Comparison of ENCODE assay signal across 13 cellular contexts in genomic region chr17:28920191-28920590, GRCh38.
"Had no signal": no experiment of that assay in that cellular context is flagged by ENCODE, and none has a peak within 500 bp of the region (broad histone marks: within the 10 kb centered on the region; RNA-seq: fewer than 3 reads in every experiment).

No MANE protein-coding gene starts in this region.

- H3K4me1 ChIP-seq: colonic mucosa, thyroid gland had no signal

- ATAC-seq: gastroesophageal sphincter, left lung, right cardiac atrium, SK-N-SH treated with all-trans-retinoic acid at 6 μM for 48 hours had no signal

- H3K9me3 Mint-ChIP-seq: activated T-helper 2 cell treated with anti-CD3 and anti-CD28 coated beads, Interferon-gamma antibody, Interleukin-2, Interleukin-4, amounts not matched to agents 10 μg/mL and 5 μg/mL and 100 μg/mL, durations not matched to agents 14 hours and 24 hours and 36 hours had no signal

- H3K4me3 ChIP-seq: cardiac muscle cell, colonic mucosa, gastroesophageal sphincter, left lung, smooth muscle cell, thyroid gland, vagina had no signal

- H3K9me3 ChIP-seq: colonic mucosa, gastroesophageal sphincter, left lung, thyroid gland, vagina had no signal

- H3K27me3 ChIP-seq: cardiac muscle cell, colonic mucosa, gastroesophageal sphincter, left lung, thyroid gland, vagina had no signal

- H3K27ac ChIP-seq: cardiac muscle cell, colonic mucosa, epithelial cell of prostate, gastroesophageal sphincter, thyroid gland, vagina had no signal

- DNase-seq: activated CD4-positive, CD25-positive, alpha-beta regulatory T cell treated with anti-CD3 and anti-CD28 coated beads, Interleukin-2, amount 50 U/mL, for 72 hours; colonic mucosa; effector CD4-positive, alpha-beta T cell; left lung; right cardiac atrium; thyroid gland had no signal
